In genomic region chr2:175430236-175430635, GRCh38 we compare ENCODE assay signal across 26 cellular contexts.
"Had no signal": no experiment of that assay in that cellular context is flagged by ENCODE, and none has a peak within 500 bp of the region (broad histone marks: within the 10 kb centered on the region; RNA-seq: fewer than 3 reads in every experiment).

No MANE protein-coding gene starts in this region.

- H3K9ac ChIP-seq: SK-N-SH had no signal

- H3K27ac ChIP-seq: adrenal gland, body of pancreas, breast epithelium, Peyer's patch, SJSA1 had no signal

- H3K4me1 ChIP-seq: adrenal gland, body of pancreas, breast epithelium, Peyer's patch, SJSA1 had no signal

- H3K4me3 ChIP-seq: adrenal gland, body of pancreas, breast epithelium, Peyer's patch, SJSA1 had no signal

- H3K9me2 ChIP-seq: SK-N-SH had no signal

- H3K27me3 ChIP-seq: adrenal gland, body of pancreas, breast epithelium, Peyer's patch had no signal

- H3K36me3 ChIP-seq: adrenal gland, breast epithelium, Peyer's patch, SJSA1 had no signal

- H3K4me2 ChIP-seq: SK-N-SH had no signal

- H3K9me3 ChIP-seq: Peyer's patch, SJSA1, SK-N-SH had no signal

- DNase-seq: activated CD4-positive, alpha-beta T cell treated with anti-CD3 and anti-CD28 coated beads, Interleukin-2, amount 10 ng/mL, durations not matched to agents 24 days and 14 days; activated CD4-positive, alpha-beta T cell treated with anti-CD3 and anti-CD28 coated beads, Interleukin-2, amount 50 U/mL, for 48 hours; activated CD8-positive, alpha-beta T cell treated with anti-CD3 and anti-CD28 coated beads, Interleukin-2, amount 10 ng/mL, durations not matched to agents 7 days and 5 days; activated gamma-delta T cell treated with Interleukin-2 at 50 U/mL for 16 hours; activated naive CD4-positive, alpha-beta T cell treated with anti-CD3 and anti-CD28 coated beads for 36 hours; activated T-cell treated with anti-CD3 and anti-CD28 coated beads, Interleukin-2, amount 50 U/mL, for 24 hours; adrenal gland; body of pancreas; Kasumi-1; KG1; MM.1S; MV-4-11; NCI-H1092; NCI-H187 treated with DMSO at 0.1 percent for 48 hours; NCI-H2081 treated with DMSO at 0.1 percent for 48 hours; NCI-H2171; NCI-H2227 treated with DMSO at 0.1 percent for 48 hours; NCI-H446; NCI-H510A treated with DMSO at 0.1 percent for 48 hours; PC-3; Peyer's patch; RPMI8226; SHP77 treated with DMSO at 0.1 percent for 48 hours; SK-N-SH had no signal
